ENCODE assay signal across 24 cellular contexts in genomic region chr1:170800243-170800642, GRCh38.
"Had no signal": no experiment of that assay in that cellular context is flagged by ENCODE, and none has a peak within 500 bp of the region (broad histone marks: within the 10 kb centered on the region; RNA-seq: fewer than 3 reads in every experiment).

No MANE protein-coding gene starts in this region.

- H3K36me3 ChIP-seq: esophagus squamous epithelium, gastrocnemius medialis, heart right ventricle, left lung, lower lobe of right lung had no signal

- ATAC-seq: effector memory CD8-positive, alpha-beta T cell; esophagus mucosa; gastrocnemius medialis; heart right ventricle; left cardiac atrium; left lung; left ventricle myocardium superior; lower lobe of right lung; mucosa of descending colon had no signal

- H3K27ac Mint-ChIP-seq: dendritic cell treated with granulocyte-macrophage colony-stimulating factor and Interleukin-4, amounts not matched to agents 40 ng/mL and 50 ng/mL, for 4 days; effector memory CD8-positive, alpha-beta T cell; endodermal cell; mesothelial cell of epicardium had no signal

- H3K4me3 Mint-ChIP-seq: dendritic cell treated with granulocyte-macrophage colony-stimulating factor and Interleukin-4, amounts not matched to agents 40 ng/mL and 50 ng/mL, for 4 days; effector memory CD8-positive, alpha-beta T cell; endodermal cell; mesothelial cell of epicardium; naive B cell had no signal

- DNase-seq: cortex of kidney; effector CD8-positive, alpha-beta T cell; effector memory CD8-positive, alpha-beta T cell; endodermal cell; erythroblast; esophagus squamous epithelium; foreskin fibroblast; foreskin melanocyte; gastrocnemius medialis; glutamatergic neuron; head of caudate nucleus; heart right ventricle; hippocampal formation; left cardiac atrium; left lung; left ventricle myocardium superior; lower lobe of right lung; mesenchymal stem cell; mucosa of descending colon; naive B cell had no signal

- H3K9me3 ChIP-seq: esophagus squamous epithelium, gastrocnemius medialis, heart right ventricle, left lung, lower lobe of right lung, mucosa of descending colon had no signal

- H3K4me1 Mint-ChIP-seq: endodermal cell, mesothelial cell of epicardium, naive B cell had no signal

- H3K9me3 Mint-ChIP-seq: dendritic cell treated with granulocyte-macrophage colony-stimulating factor and Interleukin-4, amounts not matched to agents 40 ng/mL and 50 ng/mL, for 4 days; effector memory CD8-positive, alpha-beta T cell; endodermal cell; mesothelial cell of epicardium had no signal

- H3K27ac ChIP-seq: epithelial cell of prostate, esophagus squamous epithelium, gastrocnemius medialis, heart right ventricle, left lung, lower lobe of right lung had no signal

- H3K27me3 Mint-ChIP-seq: dendritic cell treated with granulocyte-macrophage colony-stimulating factor and Interleukin-4, amounts not matched to agents 40 ng/mL and 50 ng/mL, for 4 days had no signal

- H3K36me3 Mint-ChIP-seq: mesothelial cell of epicardium, naive B cell had no signal

- H3K4me1 ChIP-seq: esophagus squamous epithelium, gastrocnemius medialis, heart right ventricle, left lung, lower lobe of right lung had no signal

- H3K4me3 ChIP-seq: esophagus squamous epithelium, gastrocnemius medialis, heart right ventricle, left lung, lower lobe of right lung, mucosa of descending colon had no signal

- H3K27me3 ChIP-seq: esophagus squamous epithelium, gastrocnemius medialis, heart right ventricle, left lung had no signal
